Comparison of ENCODE assay signal across 1 cellular context in the genomic region with DNA sequence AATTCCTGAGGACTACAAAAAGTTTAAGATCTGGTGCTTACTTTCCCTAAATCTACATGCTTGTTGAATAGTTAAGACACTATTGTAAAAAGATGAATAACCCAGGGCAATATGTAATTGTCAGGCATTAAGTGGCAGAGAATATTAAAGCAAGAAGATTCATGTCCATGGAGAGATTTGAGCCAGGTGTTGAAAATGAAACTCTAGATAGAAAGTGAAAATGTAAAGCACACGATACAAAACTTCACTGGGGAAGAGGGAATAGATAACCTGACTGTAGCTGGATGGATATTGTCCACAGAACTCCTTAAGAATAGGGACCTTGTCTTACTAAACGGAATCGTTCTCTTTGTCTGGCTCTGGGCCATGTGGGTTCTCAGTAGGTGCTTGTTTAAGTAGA.
TF ChIP-seq lines count a peak whose summit lies in the region.

No MANE protein-coding gene starts in this region.

TF ChIP-seq in SK-N-SH treated with all-trans-retinoic acid at 6 μM for 48 hours, 23 proteins besides CTCF, POLR2A, EP300 and RAD21 (continued from another document):
- TF ChIP-seq, protein P1, sequence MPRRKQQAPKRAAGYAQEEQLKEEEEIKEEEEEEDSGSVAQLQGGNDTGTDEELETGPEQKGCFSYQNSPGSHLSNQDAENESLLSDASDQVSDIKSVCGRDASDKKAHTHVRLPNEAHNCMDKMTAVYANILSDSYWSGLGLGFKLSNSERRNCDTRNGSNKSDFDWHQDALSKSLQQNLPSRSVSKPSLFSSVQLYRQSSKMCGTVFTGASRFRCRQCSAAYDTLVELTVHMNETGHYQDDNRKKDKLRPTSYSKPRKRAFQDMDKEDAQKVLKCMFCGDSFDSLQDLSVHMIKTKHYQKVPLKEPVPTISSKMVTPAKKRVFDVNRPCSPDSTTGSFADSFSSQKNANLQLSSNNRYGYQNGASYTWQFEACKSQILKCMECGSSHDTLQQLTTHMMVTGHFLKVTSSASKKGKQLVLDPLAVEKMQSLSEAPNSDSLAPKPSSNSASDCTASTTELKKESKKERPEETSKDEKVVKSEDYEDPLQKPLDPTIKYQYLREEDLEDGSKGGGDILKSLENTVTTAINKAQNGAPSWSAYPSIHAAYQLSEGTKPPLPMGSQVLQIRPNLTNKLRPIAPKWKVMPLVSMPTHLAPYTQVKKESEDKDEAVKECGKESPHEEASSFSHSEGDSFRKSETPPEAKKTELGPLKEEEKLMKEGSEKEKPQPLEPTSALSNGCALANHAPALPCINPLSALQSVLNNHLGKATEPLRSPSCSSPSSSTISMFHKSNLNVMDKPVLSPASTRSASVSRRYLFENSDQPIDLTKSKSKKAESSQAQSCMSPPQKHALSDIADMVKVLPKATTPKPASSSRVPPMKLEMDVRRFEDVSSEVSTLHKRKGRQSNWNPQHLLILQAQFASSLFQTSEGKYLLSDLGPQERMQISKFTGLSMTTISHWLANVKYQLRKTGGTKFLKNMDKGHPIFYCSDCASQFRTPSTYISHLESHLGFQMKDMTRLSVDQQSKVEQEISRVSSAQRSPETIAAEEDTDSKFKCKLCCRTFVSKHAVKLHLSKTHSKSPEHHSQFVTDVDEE (CRISPR knock-in tag; IDR thresholded peaks at IDR 0.05) = no peak
- TF ChIP-seq TOX (CRISPR knock-in tag; IDR thresholded peaks at IDR 0.05; ENCODE audit: borderline replicate concordance) (no peak), CSDC2 (CRISPR knock-in tag; IDR thresholded peaks at IDR 0.05) (no peak)
